Comparison of ENCODE assay signal across 8 cellular contexts in genomic region chr3:192957441-192957951, GRCh38. TPM values are rescaled to one million over a fixed set of nuclear protein-coding genes. Genes with fewer than 3 reads are reported as not detected.
DNase-seq lines count a peak whose midpoint lies in the region; ATAC-seq and TF ChIP-seq lines count a peak whose summit lies in the region.

No MANE protein-coding gene starts in this region.

- peak overlapping the region in 6 of 12 donors; percentile 1 to 15 (median 13) for H3K4me3 ChIP-seq in heart left ventricle

- TF ChIP-seq POLR2A in heart left ventricle (IDR thresholded peaks at IDR 0.05) = no peak

- H3K36me3 ChIP-seq in heart left ventricle = no peaks in the 10 kb centered on the region

- no peaks in the 10 kb centered on the region for H3K9me3 ChIP-seq in heart left ventricle

- H3K4me1 Mint-ChIP-seq in T-helper 1 cell treated with Interleukin-12 subunit alpha and Interleukin-12 subunit beta and Interleukin-4 antibody, amounts not matched to agents 30 μg/mL and 1 μg/mL, for 36 hours (ENCODE audit: low read depth) = peaks cover 24% of the 10 kb centered on the region
- peaks cover 28% of the 10 kb centered on the region for H3K4me1 Mint-ChIP-seq in stimulated activated naive CD8-positive, alpha-beta T cell treated with anti-CD3 and anti-CD28 coated beads, Interleukin-15, Interleukin-2, amounts not matched to agents 100 ng/mL and 50 ng/mL, for 24 hours (ENCODE audit: low read depth)

- DNase-seq in NK-92 treated with Interleukin-12 subunit alpha and Interleukin-12 subunit beta, amount 100 ng/mL, for 24 hours (lab: John Stamatoyannopoulos, UW) = peak; percentile 53
- no peak for DNase-seq in NK-92 (lab: John Stamatoyannopoulos, UW; ENCODE audit: unreplicated experiment)
- peak in 4 of 5 donors; percentile 35 to 60 (median 48) for DNase-seq in heart left ventricle
- no peak for DNase-seq in foreskin melanocyte
- no peak for DNase-seq in NCI-H2107 (lab: John Stamatoyannopoulos, UW)

- H3K4me1 ChIP-seq in heart left ventricle = peaks cover 0 to 16% (median 3%) of the 10 kb centered on the region in 12 donors

- no peaks in the 10 kb centered on the region for H3K27me3 ChIP-seq in heart left ventricle

- H3K36me3 Mint-ChIP-seq in T-helper 1 cell treated with Interleukin-12 subunit alpha and Interleukin-12 subunit beta and Interleukin-4 antibody, amounts not matched to agents 30 μg/mL and 1 μg/mL, for 36 hours (ENCODE audit: low read depth) = peaks cover 2% of the 10 kb centered on the region
- no peaks in the 10 kb centered on the region for H3K36me3 Mint-ChIP-seq in stimulated activated naive CD8-positive, alpha-beta T cell treated with anti-CD3 and anti-CD28 coated beads, Interleukin-15, Interleukin-2, amounts not matched to agents 100 ng/mL and 50 ng/mL, for 24 hours (ENCODE audit: low read depth)

- peak overlapping the region; percentile 75 for H3K27ac Mint-ChIP-seq in T-helper 1 cell treated with Interleukin-12 subunit alpha and Interleukin-12 subunit beta and Interleukin-4 antibody, amounts not matched to agents 30 μg/mL and 1 μg/mL, for 36 hours
- H3K27ac Mint-ChIP-seq in stimulated activated naive CD8-positive, alpha-beta T cell treated with anti-CD3 and anti-CD28 coated beads, Interleukin-15, Interleukin-2, amounts not matched to agents 100 ng/mL and 50 ng/mL, for 24 hours = peak overlapping the region; percentile 24

- intact Hi-C loops in heart left ventricle (cut with DNase I) = no loop called here

- TF ChIP-seq CTCF in heart left ventricle (IDR thresholded peaks at IDR 0.05) = no peak

- peak overlapping the region; percentile 6 for H3K4me3 Mint-ChIP-seq in T-helper 1 cell treated with Interleukin-12 subunit alpha and Interleukin-12 subunit beta and Interleukin-4 antibody, amounts not matched to agents 30 μg/mL and 1 μg/mL, for 36 hours
- no peak overlapping the region for H3K4me3 Mint-ChIP-seq in stimulated activated naive CD8-positive, alpha-beta T cell treated with anti-CD3 and anti-CD28 coated beads, Interleukin-15, Interleukin-2, amounts not matched to agents 100 ng/mL and 50 ng/mL, for 24 hours

- no peaks in the 10 kb centered on the region for H3K9me3 Mint-ChIP-seq in T-helper 1 cell treated with Interleukin-12 subunit alpha and Interleukin-12 subunit beta and Interleukin-4 antibody, amounts not matched to agents 30 μg/mL and 1 μg/mL, for 36 hours
- H3K9me3 Mint-ChIP-seq in stimulated activated naive CD8-positive, alpha-beta T cell treated with anti-CD3 and anti-CD28 coated beads, Interleukin-15, Interleukin-2, amounts not matched to agents 100 ng/mL and 50 ng/mL, for 24 hours = peaks cover 17% of the 10 kb centered on the region

- WGBS in heart left ventricle, 4 donors = 30 to 52% (median 42%) methylated on average over 5 of the region's 5 CpGs

- H3K27me3 Mint-ChIP-seq in T-helper 1 cell treated with Interleukin-12 subunit alpha and Interleukin-12 subunit beta and Interleukin-4 antibody, amounts not matched to agents 30 μg/mL and 1 μg/mL, for 36 hours (ENCODE audit: low read depth) = no peaks in the 10 kb centered on the region
- H3K27me3 Mint-ChIP-seq in stimulated activated naive CD8-positive, alpha-beta T cell treated with anti-CD3 and anti-CD28 coated beads, Interleukin-15, Interleukin-2, amounts not matched to agents 100 ng/mL and 50 ng/mL, for 24 hours = no peaks in the 10 kb centered on the region

- H3K27ac ChIP-seq in heart left ventricle = peak overlapping the region; percentile 3 to 89 (median 54)

- ATAC-seq in heart left ventricle = peak; percentile 87 to 99 (median 97)
- no peak for ATAC-seq in HG03135 (IDR thresholded peaks at IDR 0.05; ENCODE audit: unreplicated experiment)

RNA-seq across cellular contexts. Expression of gene MB21D2, which starts 39.8 kb away (rescaled TPM):
- 1 to 10 TPM; 2.3 to 5.0 (median 4.0) TPM for total RNA-seq in heart left ventricle
- polyA plus RNA-seq in heart left ventricle = 1 to 10 TPM in 1 of 2 donors, under 1 TPM in 1; 0.91 to 3.0 TPM

Comparison
In these comparisons a context has a peak if more than half of its experiments do, and no peak if none do; other contexts are left out.
1. DNase-seq: peak in NK-92 treated with Interleukin-12 subunit alpha and Interleukin-12 subunit beta, amount 100 ng/mL, for 24 hours (single experiment) and heart left ventricle (4 of 5); none in NK-92 (single experiment), foreskin melanocyte (single experiment) and NCI-H2107 (single experiment).